30 cellular contexts compared by ENCODE assay signal in genomic region chr18:61823595-61823994, GRCh38.
"Had no signal": no experiment of that assay in that cellular context is flagged by ENCODE, and none has a peak within 500 bp of the region (broad histone marks: within the 10 kb centered on the region; RNA-seq: fewer than 3 reads in every experiment).

No MANE protein-coding gene starts in this region.

- H3K36me3 ChIP-seq: brain microvascular endothelial cell, Peyer's patch had no signal

- H3K27me3 ChIP-seq: brain microvascular endothelial cell, Peyer's patch, SJSA1 had no signal

- H3K4me2 ChIP-seq: SK-N-SH had no signal

- DNase-seq: activated CD4-positive, alpha-beta T cell treated with anti-CD3 and anti-CD28 coated beads, Interleukin-2, amount 10 ng/mL, durations not matched to agents 24 days and 14 days; activated CD4-positive, alpha-beta T cell treated with anti-CD3 and anti-CD28 coated beads, Interleukin-2, amount 50 U/mL, for 4 hours; activated CD8-positive, alpha-beta T cell treated with anti-CD3 and anti-CD28 coated beads for 36 hours; activated effector memory CD4-positive, alpha-beta T cell treated with anti-CD3 and anti-CD28 coated beads, Interleukin-2, amount 50 U/mL, for 16 hours; activated naive CD4-positive, alpha-beta T cell; activated naive CD4-positive, alpha-beta T cell treated with anti-CD3 and anti-CD28 coated beads, Interleukin-2, amount 50 U/mL, for 16 hours; activated naive CD8-positive, alpha-beta T cell treated with anti-CD3 and anti-CD28 coated beads for 36 hours; activated T-cell treated with anti-CD3 and anti-CD28 coated beads, Interleukin-2, amount 50 U/mL, for 1 hour; activated T-cell treated with anti-CD3 and anti-CD28 coated beads, Interleukin-2, amount 50 U/mL, for 72 hours; amniotic stem cell; aorta; brain microvascular endothelial cell; central memory CD4-positive, alpha-beta T cell; NCI-H1092 treated with DMSO at 0.1 percent for 48 hours; NCI-H1417; NCI-H146; NCI-H187; NCI-H2029 treated with DMSO at 0.1 percent for 48 hours; NCI-H2107; NCI-H2171 treated with DMSO at 0.1 percent for 48 hours; NCI-H226; NCI-H446 treated with DMSO at 0.1 percent for 48 hours; NCI-H69; NK-92 treated with Interleukin-12 subunit alpha and Interleukin-12 subunit beta, amount 100 ng/mL, for 24 hours; PC-3; Peyer's patch; RPMI8226; SK-N-SH had no signal

- H3K9ac ChIP-seq: SK-N-SH had no signal

- ATAC-seq: activated CD8-positive, alpha-beta T cell treated with anti-CD3 and anti-CD28 coated beads for 36 hours; activated T-cell treated with anti-CD3 and anti-CD28 coated beads, Interleukin-2, amount 50 U/mL, for 72 hours; activated T-helper 17 cell treated with anti-CD3 and anti-CD28 coated beads, Interleukin-2, amount 50 U/mL, for 72 hours; PC-3 had no signal

- H3K4me1 ChIP-seq: Peyer's patch had no signal

- H3K4me3 ChIP-seq: Peyer's patch, SJSA1 had no signal

- H3K27ac ChIP-seq: brain microvascular endothelial cell, Peyer's patch, SJSA1 had no signal
